In the genomic region with DNA sequence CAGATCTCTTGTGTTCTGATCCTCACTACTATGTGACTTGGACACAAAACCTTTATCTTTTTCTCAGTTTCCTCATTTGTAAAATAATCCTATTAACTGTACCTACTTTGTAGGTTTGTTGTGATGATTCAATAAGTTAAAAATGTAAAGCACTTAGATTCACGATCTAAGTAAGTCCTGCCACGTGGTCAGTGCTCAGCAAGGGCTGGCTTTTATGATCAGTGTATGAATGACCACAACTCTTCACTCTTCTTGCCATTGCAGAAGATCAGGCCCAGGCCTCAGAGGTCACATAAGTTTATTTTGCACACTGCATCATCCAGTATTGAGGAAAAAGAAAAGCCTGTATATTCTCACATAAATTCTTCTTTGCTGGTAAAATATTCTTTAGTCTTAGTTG, we compare ENCODE assay signal across 23 cellular contexts.
DNase-seq lines count a peak whose midpoint lies in the region; ATAC-seq, FAIRE-seq and TF ChIP-seq lines count a peak whose summit lies in the region.
"Had no signal": no experiment of that assay in that cellular context is flagged by ENCODE, and none has a peak within 500 bp of the region (broad histone marks: within the 10 kb centered on the region; RNA-seq: fewer than 3 reads in every experiment).

No MANE protein-coding gene starts in this region.

- no peaks in the 10 kb centered on the region for H3K9me3 ChIP-seq in osteoblast (ENCODE audit: low read depth, low read length)
- no peaks in the 10 kb centered on the region for H3K9me3 ChIP-seq in testis
- H3K9me3 ChIP-seq: colonic mucosa, prostate gland, SK-N-SH had no signal

- no peak overlapping the region for H3K4me2 ChIP-seq in osteoblast (ENCODE audit: insufficient read depth, low read length)
- H3K4me2 ChIP-seq: KMS-11, SK-N-SH had no signal

- no peaks in the 10 kb centered on the region for H3K4me1 ChIP-seq in osteoblast (ENCODE audit: insufficient read depth, low read length)
- no peaks in the 10 kb centered on the region for H3K4me1 ChIP-seq in testis
- H3K4me1 ChIP-seq: colonic mucosa, prostate gland had no signal

- H3K79me2 ChIP-seq in osteoblast (ENCODE audit: insufficient read depth, low read length) = no peaks in the 10 kb centered on the region

- WGBS in testis, 2 donors = 82 to 84% methylated on average over 2 of the region's 2 CpGs

- TF ChIP-seq CTCF in bronchial epithelial cell (IDR thresholded peaks at IDR 0.05; ENCODE audit: insufficient read depth, low read length, severe bottlenecking) (no peak), osteoblast (IDR thresholded peaks at IDR 0.05; ENCODE audit: extremely low read depth, low read depth, low read length) (no peak), testis (IDR thresholded peaks at IDR 0.05) (no peak)

- intact Hi-C loops in testis (cut with DNase I; ENCODE audit: low total_unique reads) = no loop called here

- TF ChIP-seq POLR2A in testis (IDR thresholded peaks at IDR 0.05) = no peak

- H3K4me3 ChIP-seq in bronchial epithelial cell (ENCODE audit: low read depth, low read length) = no peak overlapping the region
- no peak overlapping the region for H3K4me3 ChIP-seq in osteoblast (ENCODE audit: insufficient read depth, low read length)
- H3K4me3 ChIP-seq in testis = no peak overlapping the region
- H3K4me3 ChIP-seq: colonic mucosa, prostate gland had no signal

- H4K20me1 ChIP-seq in osteoblast (ENCODE audit: insufficient read depth, low read length) = no peaks in the 10 kb centered on the region

- H2AFZ ChIP-seq in osteoblast (ENCODE audit: low read length) = peak overlapping the region; percentile 20

- FAIRE-seq in bronchial epithelial cell (lab: Jason Lieb, UNC) = no peak
- FAIRE-seq: GM12892, small intestine had no signal

- ATAC-seq in GM19452 (IDR thresholded peaks at IDR 0.05; ENCODE audit: unreplicated experiment) = no peak
- no peak for ATAC-seq in GM21381 (IDR thresholded peaks at IDR 0.05; ENCODE audit: unreplicated experiment)
- ATAC-seq: activated CD8-positive, alpha-beta T cell treated with anti-CD3 and anti-CD28 coated beads, Interleukin-2, amount 10 ng/mL, durations not matched to agents 7 days and 5 days; stimulated activated effector memory CD8-positive, alpha-beta T cell treated with anti-CD3 and anti-CD28 coated beads, Interleukin-12 subunit alpha, Interleukin-12 subunit beta, amount 100 ng/mL, for 72 hours had no signal

- H3K27me3 ChIP-seq in bronchial epithelial cell (ENCODE audit: control insufficient read depth, insufficient read depth, low read length) (no peaks in the 10 kb centered on the region), osteoblast (ENCODE audit: insufficient read depth, low read length) (no peaks in the 10 kb centered on the region), testis (no peaks in the 10 kb centered on the region)
- H3K27me3 ChIP-seq: colonic mucosa had no signal

- H3K27ac ChIP-seq in osteoblast (ENCODE audit: low read depth, low read length) (no peak overlapping the region), testis (no peak overlapping the region)
- H3K27ac ChIP-seq: colonic mucosa, KMS-11, prostate gland had no signal

- peak; percentile 77 for DNase-seq in EL
- peak; percentile 40 for DNase-seq in LHCN-M2 (ENCODE audit: low read depth)
- DNase-seq in bronchial epithelial cell (ENCODE audit: low read depth) = peak; percentile 13
- no peak for DNase-seq in osteoblast (ENCODE audit: insufficient read length, low spot score, missing footprints)
- no peak for DNase-seq in testis
- DNase-seq: activated CD8-positive, alpha-beta T cell treated with anti-CD3 and anti-CD28 coated beads, Interleukin-2, amount 10 ng/mL, durations not matched to agents 7 days and 5 days; activated effector memory CD4-positive, alpha-beta T cell treated with anti-CD3 and anti-CD28 coated beads, Interleukin-2, amount 50 U/mL, for 16 hours; activated T-cell treated with anti-CD3 and anti-CD28 coated beads for 4 hours; C1 segment of cervical spinal cord; colonic mucosa; DND-41; NCI-H1694 treated with DMSO at 0.1 percent for 48 hours; NCI-H748 treated with DMSO at 0.1 percent for 48 hours; SK-N-SH; small intestine; substantia nigra; T-helper 2 cell had no signal

- no peaks in the 10 kb centered on the region for H3K36me3 ChIP-seq in bronchial epithelial cell (ENCODE audit: control insufficient read depth, insufficient read depth, low read length)
- no peaks in the 10 kb centered on the region for H3K36me3 ChIP-seq in osteoblast (ENCODE audit: insufficient read depth, low read length)
- no peaks in the 10 kb centered on the region for H3K36me3 ChIP-seq in testis (ENCODE audit: low read depth, missing control alignments)
- H3K36me3 ChIP-seq: colonic mucosa, prostate gland had no signal

Comparison
In these comparisons a context has a peak if more than half of its experiments do, and no peak if none do; other contexts are left out.
1. DNase-seq: peak in EL (single experiment), LHCN-M2 (single experiment) and bronchial epithelial cell (single experiment); none in osteoblast (single experiment) and testis (single experiment).